8 cellular contexts compared by ENCODE assay signal in genomic region chr1:22453181-22453580, GRCh38. TPM values are rescaled to one million over a fixed set of nuclear protein-coding genes. Genes with fewer than 3 reads are reported as not detected.
DNase-seq lines count a peak whose midpoint lies in the region; ATAC-seq, FAIRE-seq and TF ChIP-seq lines count a peak whose summit lies in the region.

No MANE protein-coding gene starts in this region.

- peak overlapping the region; percentile 89 for H3K4me3 Mint-ChIP-seq in activated naive CD4-positive, alpha-beta T cell treated with anti-CD3 and anti-CD28 coated beads, Interleukin-2, amount 10 ng/mL, durations not matched to agents 7 days and 5 days
- H3K4me3 Mint-ChIP-seq in activated T-helper 17 cell treated with anti-CD3 and anti-CD28 coated beads, Interleukin-2, amount 50 U/mL, for 72 hours, result peak overlapping the region; percentile 90
- H3K4me3 Mint-ChIP-seq in stimulated activated naive CD8-positive, alpha-beta T cell treated with anti-CD3 and anti-CD28 coated beads, Interleukin-15, amount 100 ng/mL, for 72 hours, result peak overlapping the region; percentile 96 to 98

- TF ChIP-seq CTCF in keratinocyte (optimal IDR thresholded peaks at IDR 0.05 in 1 of 3, IDR thresholded peaks at IDR 0.05 in 1 of 3, conservative IDR thresholded peaks at IDR 0.05 in 1 of 3; ENCODE audit: extremely low read depth in 1 of 3, insufficient read depth in 2 of 3, low read length in 3 of 3), result no peak

- no peaks in the 10 kb centered on the region for H3K9me3 Mint-ChIP-seq in activated naive CD4-positive, alpha-beta T cell treated with anti-CD3 and anti-CD28 coated beads, Interleukin-2, amount 10 ng/mL, durations not matched to agents 7 days and 5 days
- H3K9me3 Mint-ChIP-seq in activated T-helper 17 cell treated with anti-CD3 and anti-CD28 coated beads, Interleukin-2, amount 50 U/mL, for 72 hours, result no peaks in the 10 kb centered on the region
- peaks cover 6% of the 10 kb centered on the region in 2 donors for H3K9me3 Mint-ChIP-seq in stimulated activated naive CD8-positive, alpha-beta T cell treated with anti-CD3 and anti-CD28 coated beads, Interleukin-15, amount 100 ng/mL, for 72 hours

- H3K27me3 ChIP-seq in keratinocyte (ENCODE audit: control insufficient read depth, extremely low read depth, insufficient read depth, low read length), result no peaks in the 10 kb centered on the region

- no peak overlapping the region for H3K27ac ChIP-seq in keratinocyte (ENCODE audit: control insufficient read depth, insufficient read depth, low read length)

- DNase-seq in activated naive CD4-positive, alpha-beta T cell treated with anti-CD3 and anti-CD28 coated beads, Interleukin-2, amount 10 ng/mL, durations not matched to agents 7 days and 5 days, result no peak
- DNase-seq in activated naive CD4-positive, alpha-beta T cell treated with anti-CD3 and anti-CD28 coated beads, Interleukin-2, amount 50 U/mL, for 16 hours, result no peak
- DNase-seq in keratinocyte (ENCODE audit: low read depth, low spot score) (no peak), dermis blood vessel endothelial cell (no peak)
- DNase-seq in stimulated activated naive CD8-positive, alpha-beta T cell treated with anti-CD3 and anti-CD28 coated beads, Interleukin-15, amount 100 ng/mL, for 72 hours, result no peak
- DNase-seq in stimulated activated naive CD4-positive, alpha-beta T cell treated with Interleukin-2 at 50 U/mL for 16 hours (lab: John Stamatoyannopoulos, UW), result no peak

- H3K4me2 ChIP-seq in keratinocyte (ENCODE audit: control insufficient read depth, extremely low read depth, insufficient read depth, low read depth, low read length), result peak overlapping the region; percentile 93

- H3K27ac Mint-ChIP-seq in activated naive CD4-positive, alpha-beta T cell treated with anti-CD3 and anti-CD28 coated beads, Interleukin-2, amount 10 ng/mL, durations not matched to agents 7 days and 5 days, result no peak overlapping the region
- peak overlapping the region; percentile 85 for H3K27ac Mint-ChIP-seq in activated T-helper 17 cell treated with anti-CD3 and anti-CD28 coated beads, Interleukin-2, amount 50 U/mL, for 72 hours
- no peak overlapping the region for H3K27ac Mint-ChIP-seq in stimulated activated naive CD8-positive, alpha-beta T cell treated with anti-CD3 and anti-CD28 coated beads, Interleukin-15, amount 100 ng/mL, for 72 hours

- dilution Hi-C loops in keratinocyte (cut with MboI; ENCODE audit: extremely low pct_ligation_motif_present, low sequenced_read_pairs), result no loop called here

- H3K4me1 Mint-ChIP-seq in activated naive CD4-positive, alpha-beta T cell treated with anti-CD3 and anti-CD28 coated beads, Interleukin-2, amount 10 ng/mL, durations not matched to agents 7 days and 5 days, result peaks cover 24% of the 10 kb centered on the region
- peaks cover 23% of the 10 kb centered on the region for H3K4me1 Mint-ChIP-seq in activated T-helper 17 cell treated with anti-CD3 and anti-CD28 coated beads, Interleukin-2, amount 50 U/mL, for 72 hours
- H3K4me1 Mint-ChIP-seq in stimulated activated naive CD8-positive, alpha-beta T cell treated with anti-CD3 and anti-CD28 coated beads, Interleukin-15, amount 100 ng/mL, for 72 hours, result peaks cover 52% of the 10 kb centered on the region

- no peaks in the 10 kb centered on the region for H3K9me3 ChIP-seq in keratinocyte (ENCODE audit: control insufficient read depth, low read depth, low read length)

- H3K36me3 Mint-ChIP-seq in activated naive CD4-positive, alpha-beta T cell treated with anti-CD3 and anti-CD28 coated beads, Interleukin-2, amount 10 ng/mL, durations not matched to agents 7 days and 5 days, result peaks cover 6% of the 10 kb centered on the region
- peaks cover 12% of the 10 kb centered on the region for H3K36me3 Mint-ChIP-seq in activated T-helper 17 cell treated with anti-CD3 and anti-CD28 coated beads, Interleukin-2, amount 50 U/mL, for 72 hours (ENCODE audit: low read depth)

- no peaks in the 10 kb centered on the region for H3K9me1 ChIP-seq in keratinocyte (ENCODE audit: control insufficient read depth, extremely low read depth, insufficient read depth, low read length)

- H3K4me3 ChIP-seq in keratinocyte (ENCODE audit: control insufficient read depth in 2 of 3, extremely low read depth in 1 of 3, insufficient read depth in 2 of 3, low read depth in 1 of 3, low read length in 3 of 3), result peak overlapping the region in 1 of 3 experiments; percentile 77

- H3K27me3 Mint-ChIP-seq in activated naive CD4-positive, alpha-beta T cell treated with anti-CD3 and anti-CD28 coated beads, Interleukin-2, amount 10 ng/mL, durations not matched to agents 7 days and 5 days, result no peaks in the 10 kb centered on the region
- no peaks in the 10 kb centered on the region for H3K27me3 Mint-ChIP-seq in activated T-helper 17 cell treated with anti-CD3 and anti-CD28 coated beads, Interleukin-2, amount 50 U/mL, for 72 hours
- H3K27me3 Mint-ChIP-seq in stimulated activated naive CD8-positive, alpha-beta T cell treated with anti-CD3 and anti-CD28 coated beads, Interleukin-15, amount 100 ng/mL, for 72 hours, result no peaks in the 10 kb centered on the region

- H4K20me1 ChIP-seq in keratinocyte (ENCODE audit: control insufficient read depth, extremely low read depth, insufficient read depth, low read length), result no peaks in the 10 kb centered on the region

- H3K79me2 ChIP-seq in keratinocyte (ENCODE audit: control insufficient read depth, insufficient read depth, low read length), result peaks cover 19% of the 10 kb centered on the region

- H3K36me3 ChIP-seq in keratinocyte (ENCODE audit: control insufficient read depth in 2 of 2, extremely low read depth in 1 of 2, insufficient read depth in 2 of 2, low read length in 2 of 2), result no peaks in the 10 kb centered on the region

- peaks cover 4% of the 10 kb centered on the region for H3K4me1 ChIP-seq in keratinocyte (ENCODE audit: control insufficient read depth, extremely low read depth, insufficient read depth, low read length)

- H3K9ac ChIP-seq in keratinocyte (ENCODE audit: control insufficient read depth, extremely low read depth, insufficient read depth, low read length), result no peak overlapping the region

- no peak for FAIRE-seq in keratinocyte (lab: Jason Lieb, UNC)

- ATAC-seq in activated T-helper 17 cell treated with anti-CD3 and anti-CD28 coated beads, Interleukin-2, amount 50 U/mL, for 72 hours (replicated peaks), result no peak
- ATAC-seq in stimulated activated naive CD8-positive, alpha-beta T cell treated with anti-CD3 and anti-CD28 coated beads, Interleukin-15, amount 100 ng/mL, for 72 hours, result no peak
- ATAC-seq in HG03469 (IDR thresholded peaks at IDR 0.05; ENCODE audit: unreplicated experiment), result no peak

- no peak overlapping the region for H2AFZ ChIP-seq in keratinocyte (ENCODE audit: control insufficient read depth, low read length)

- CTCF ChIA-PET in activated naive CD4-positive, alpha-beta T cell treated with anti-CD3 and anti-CD28 coated beads, Interleukin-2, amount 10 ng/mL, durations not matched to agents 7 days and 5 days (lab: Charles Lee), result interaction anchor here (0.7 kb wide), 1 partner anchor 42 kb away, joined by 3 read pairs; no protein-coding TSS in a partner anchor

RNA-seq across cellular contexts. Expression of gene ZBTB40, which starts 1.5 kb away (rescaled TPM):
- total RNA-seq in activated T-helper 17 cell treated with anti-CD3 and anti-CD28 coated beads, Interleukin-2, amount 50 U/mL, for 72 hours, result 10 to 100 TPM; 20.4 to 21.4 TPM
- polyA plus RNA-seq in keratinocyte, result 4.8 to 5.0 TPM (median 4.9 TPM) in 3 replicates
- 2.5 TPM for polyA plus RNA-seq in keratinocyte (2011; ENCODE audit: low read depth)
- 2.4 and 2.9 TPM in 2 replicates for polyA plus RNA-seq in keratinocyte (2011; cell fraction: cytosol; rRNA removed)
- 26.8 and 27.3 TPM in 2 replicates for polyA plus RNA-seq in keratinocyte (2011; cell fraction: nucleus; rRNA removed)
- 3.5 and 6.0 TPM in 2 replicates for polyA plus RNA-seq in keratinocyte (2012; ENCODE audit: low replicate concordance)
- 13.0 to 13.6 TPM (median 13.3 TPM) in 3 replicates for polyA minus RNA-seq in keratinocyte
- 4.2 TPM for polyA minus RNA-seq in keratinocyte (2011; cell fraction: cytosol; rRNA and poly(A)+ RNA removed)
- polyA minus RNA-seq in keratinocyte (2011; cell fraction: nucleus; rRNA and poly(A)+ RNA removed), result 11.3 and 18.0 TPM in 2 replicates
- total RNA-seq in dermis blood vessel endothelial cell, result 12.8 and 13.6 TPM in 2 replicates
